Comparison of ENCODE assay signal across 2 cellular contexts in the genomic region with DNA sequence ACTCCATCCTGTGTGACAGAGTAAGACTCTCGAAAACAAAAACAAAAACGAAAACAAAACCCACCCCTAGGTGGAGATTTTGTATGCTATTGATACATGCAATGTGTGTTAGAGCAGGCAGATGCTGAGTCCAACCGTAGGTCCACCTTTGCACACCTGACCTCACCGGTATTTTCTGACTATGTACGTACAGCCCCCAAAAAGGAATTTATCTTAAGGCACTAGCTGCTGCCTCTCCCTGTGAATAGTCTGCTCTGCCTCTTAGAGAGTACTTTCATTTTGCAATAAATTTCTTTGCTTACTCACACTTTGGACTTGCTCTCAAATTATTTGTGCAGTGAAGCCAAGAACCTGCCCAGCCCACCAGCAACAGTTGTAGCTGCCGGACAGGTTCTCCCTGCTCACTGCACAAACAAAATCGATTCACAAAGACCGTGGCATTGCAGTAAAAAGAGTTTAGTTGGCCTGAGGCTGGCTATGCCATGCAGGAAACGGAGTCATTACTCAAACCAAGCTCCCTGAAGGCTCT.
TF ChIP-seq lines count a peak whose summit lies in the region.

No MANE protein-coding gene starts in this region.

TF ChIP-seq in GM12878, 131 proteins besides CTCF, POLR2A, EP300 and RAD21:
- TF ChIP-seq TCF7 (IDR thresholded peaks at IDR 0.05; ENCODE audit: borderline replicate concordance) (no peak), GATAD2B (conservative IDR thresholded peaks at IDR 0.05; ENCODE audit: low read depth) (no peak), IRF5 (IDR thresholded peaks at IDR 0.05; ENCODE audit: borderline replicate concordance) (no peak), BACH1 (IDR thresholded peaks at IDR 0.05; ENCODE audit: borderline replicate concordance) (no peak), JUND (IDR thresholded peaks at IDR 0.05; ENCODE audit: low read depth, low read length) (no peak), YBX1 (IDR thresholded peaks at IDR 0.05) (no peak), ELK1 (IDR thresholded peaks at IDR 0.05; ENCODE audit: low read depth, low read length) (no peak)
- TF ChIP-seq, protein P1, sequence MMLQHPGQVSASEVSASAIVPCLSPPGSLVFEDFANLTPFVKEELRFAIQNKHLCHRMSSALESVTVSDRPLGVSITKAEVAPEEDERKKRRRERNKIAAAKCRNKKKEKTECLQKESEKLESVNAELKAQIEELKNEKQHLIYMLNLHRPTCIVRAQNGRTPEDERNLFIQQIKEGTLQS (IDR thresholded peaks at IDR 0.05; ENCODE audit: borderline replicate concordance, extremely low read depth, low read depth, low read length), result no peak
- TF ChIP-seq, protein P2, sequence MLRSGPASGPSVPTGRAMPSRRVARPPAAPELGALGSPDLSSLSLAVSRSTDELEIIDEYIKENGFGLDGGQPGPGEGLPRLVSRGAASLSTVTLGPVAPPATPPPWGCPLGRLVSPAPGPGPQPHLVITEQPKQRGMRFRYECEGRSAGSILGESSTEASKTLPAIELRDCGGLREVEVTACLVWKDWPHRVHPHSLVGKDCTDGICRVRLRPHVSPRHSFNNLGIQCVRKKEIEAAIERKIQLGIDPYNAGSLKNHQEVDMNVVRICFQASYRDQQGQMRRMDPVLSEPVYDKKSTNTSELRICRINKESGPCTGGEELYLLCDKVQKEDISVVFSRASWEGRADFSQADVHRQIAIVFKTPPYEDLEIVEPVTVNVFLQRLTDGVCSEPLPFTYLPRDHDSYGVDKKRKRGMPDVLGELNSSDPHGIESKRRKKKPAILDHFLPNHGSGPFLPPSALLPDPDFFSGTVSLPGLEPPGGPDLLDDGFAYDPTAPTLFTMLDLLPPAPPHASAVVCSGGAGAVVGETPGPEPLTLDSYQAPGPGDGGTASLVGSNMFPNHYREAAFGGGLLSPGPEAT (IDR thresholded peaks at IDR 0.05; ENCODE audit: low read depth), result no peak

TF ChIP-seq in HepG2, 621 proteins besides CTCF, POLR2A, EP300 and RAD21:
- no peak for TF ChIP-seq ZC3H4 (CRISPR knock-in tag; IDR thresholded peaks at IDR 0.05; ENCODE audit: borderline replicate concordance)
- TF ChIP-seq, protein P3, sequence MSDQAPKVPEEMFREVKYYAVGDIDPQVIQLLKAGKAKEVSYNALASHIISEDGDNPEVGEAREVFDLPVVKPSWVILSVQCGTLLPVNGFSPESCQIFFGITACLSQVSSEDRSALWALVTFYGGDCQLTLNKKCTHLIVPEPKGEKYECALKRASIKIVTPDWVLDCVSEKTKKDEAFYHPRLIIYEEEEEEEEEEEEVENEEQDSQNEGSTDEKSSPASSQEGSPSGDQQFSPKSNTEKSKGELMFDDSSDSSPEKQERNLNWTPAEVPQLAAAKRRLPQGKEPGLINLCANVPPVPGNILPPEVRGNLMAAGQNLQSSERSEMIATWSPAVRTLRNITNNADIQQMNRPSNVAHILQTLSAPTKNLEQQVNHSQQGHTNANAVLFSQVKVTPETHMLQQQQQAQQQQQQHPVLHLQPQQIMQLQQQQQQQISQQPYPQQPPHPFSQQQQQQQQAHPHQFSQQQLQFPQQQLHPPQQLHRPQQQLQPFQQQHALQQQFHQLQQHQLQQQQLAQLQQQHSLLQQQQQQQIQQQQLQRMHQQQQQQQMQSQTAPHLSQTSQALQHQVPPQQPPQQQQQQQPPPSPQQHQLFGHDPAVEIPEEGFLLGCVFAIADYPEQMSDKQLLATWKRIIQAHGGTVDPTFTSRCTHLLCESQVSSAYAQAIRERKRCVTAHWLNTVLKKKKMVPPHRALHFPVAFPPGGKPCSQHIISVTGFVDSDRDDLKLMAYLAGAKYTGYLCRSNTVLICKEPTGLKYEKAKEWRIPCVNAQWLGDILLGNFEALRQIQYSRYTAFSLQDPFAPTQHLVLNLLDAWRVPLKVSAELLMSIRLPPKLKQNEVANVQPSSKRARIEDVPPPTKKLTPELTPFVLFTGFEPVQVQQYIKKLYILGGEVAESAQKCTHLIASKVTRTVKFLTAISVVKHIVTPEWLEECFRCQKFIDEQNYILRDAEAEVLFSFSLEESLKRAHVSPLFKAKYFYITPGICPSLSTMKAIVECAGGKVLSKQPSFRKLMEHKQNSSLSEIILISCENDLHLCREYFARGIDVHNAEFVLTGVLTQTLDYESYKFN (CRISPR knock-in tag; conservative IDR thresholded peaks at IDR 0.05), result peak; percentile 43; the same call in 1 of the 2 replicates
- TF ChIP-seq ZMYM4 (CRISPR knock-in tag; IDR thresholded peaks at IDR 0.05), result no peak
- TF ChIP-seq ZNF282 (IDR thresholded peaks at IDR 0.05; ENCODE audit: partially characterized antibody), result no peak
- TF ChIP-seq REL (CRISPR knock-in tag; conservative IDR thresholded peaks at IDR 0.05), result no peak
- TF ChIP-seq ZMYM3 (CRISPR knock-in tag; IDR thresholded peaks at IDR 0.05), result peak; percentile 13; the same call in 1 of the 2 replicates
- TF ChIP-seq ZKSCAN1 (IDR thresholded peaks at IDR 0.05; ENCODE audit: low read length), result no peak
- no peak for TF ChIP-seq ZNF639 (CRISPR knock-in tag; conservative IDR thresholded peaks at IDR 0.05)
- TF ChIP-seq, protein P4, sequence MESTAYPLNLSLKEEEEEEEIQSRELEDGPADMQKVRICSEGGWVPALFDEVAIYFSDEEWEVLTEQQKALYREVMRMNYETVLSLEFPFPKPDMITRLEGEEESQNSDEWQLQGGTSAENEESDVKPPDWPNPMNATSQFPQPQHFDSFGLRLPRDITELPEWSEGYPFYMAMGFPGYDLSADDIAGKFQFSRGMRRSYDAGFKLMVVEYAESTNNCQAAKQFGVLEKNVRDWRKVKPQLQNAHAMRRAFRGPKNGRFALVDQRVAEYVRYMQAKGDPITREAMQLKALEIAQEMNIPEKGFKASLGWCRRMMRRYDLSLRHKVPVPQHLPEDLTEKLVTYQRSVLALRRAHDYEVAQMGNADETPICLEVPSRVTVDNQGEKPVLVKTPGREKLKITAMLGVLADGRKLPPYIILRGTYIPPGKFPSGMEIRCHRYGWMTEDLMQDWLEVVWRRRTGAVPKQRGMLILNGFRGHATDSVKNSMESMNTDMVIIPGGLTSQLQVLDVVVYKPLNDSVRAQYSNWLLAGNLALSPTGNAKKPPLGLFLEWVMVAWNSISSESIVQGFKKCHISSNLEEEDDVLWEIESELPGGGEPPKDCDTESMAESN (CRISPR knock-in tag; conservative IDR thresholded peaks at IDR 0.05), result no peak
- TF ChIP-seq SAP130 (CRISPR knock-in tag; IDR thresholded peaks at IDR 0.05; ENCODE audit: low read depth), result peak; percentile 24; the same call in 1 of the 2 replicates
- TF ChIP-seq SKI (IDR thresholded peaks at IDR 0.05; ENCODE audit: partially characterized antibody), result no peak
- no peak for TF ChIP-seq HNRNPH1 (optimal IDR thresholded peaks at IDR 0.05; ENCODE audit: low read depth, low read length)
- TF ChIP-seq ONECUT2 (CRISPR knock-in tag; IDR thresholded peaks at IDR 0.05), result peak; percentile 76
- TF ChIP-seq SOX6 (IDR thresholded peaks at IDR 0.05), result no peak
- TF ChIP-seq SOX6 (CRISPR knock-in tag; IDR thresholded peaks at IDR 0.05), result 0 out of 2 replicates have a peak, but pooled peaks have one; percentile 11
- TF ChIP-seq BRCA1 (CRISPR knock-in tag; IDR thresholded peaks at IDR 0.05), result no peak
- TF ChIP-seq KDM5B (CRISPR knock-in tag; IDR thresholded peaks at IDR 0.05; ENCODE audit: borderline replicate concordance), result no peak
- TF ChIP-seq HDAC1 (CRISPR knock-in tag; IDR thresholded peaks at IDR 0.05), result 0 out of 2 replicates have a peak, but pooled peaks have one; percentile 35
- no peak for TF ChIP-seq NAIF1 (CRISPR knock-in tag; IDR thresholded peaks at IDR 0.05; ENCODE audit: borderline replicate concordance)
- TF ChIP-seq GATA4 (IDR thresholded peaks at IDR 0.05; ENCODE audit: borderline replicate concordance, low read depth), result no peak
- TF ChIP-seq HNF1B (CRISPR knock-in tag; IDR thresholded peaks at IDR 0.05), result 0 out of 2 replicates have a peak, but pooled peaks have one; percentile 12
- peak; percentile 77 for TF ChIP-seq ZEB1 (IDR thresholded peaks at IDR 0.05; ENCODE audit: insufficient replicate concordance, low read depth)
- no peak for TF ChIP-seq ZNF121 (CRISPR knock-in tag; IDR thresholded peaks at IDR 0.05)
- TF ChIP-seq ZNF629 (CRISPR knock-in tag; conservative IDR thresholded peaks at IDR 0.05), result no peak
- TF ChIP-seq KLF12 (CRISPR knock-in tag; IDR thresholded peaks at IDR 0.05; ENCODE audit: borderline replicate concordance), result 0 out of 2 replicates have a peak, but pooled peaks have one; percentile 22
- peak; percentile 15; the same call in 1 of the 2 replicates for TF ChIP-seq HNF4A (CRISPR knock-in tag; IDR thresholded peaks at IDR 0.05)
